ENCODE assay signal across 8 cellular contexts in genomic region chrX:16882188-16882587, GRCh38. TPM values are rescaled to one million over a fixed set of nuclear protein-coding genes. Genes with fewer than 3 reads are reported as not detected.
DNase-seq lines count a peak whose midpoint lies in the region; ATAC-seq, FAIRE-seq and TF ChIP-seq lines count a peak whose summit lies in the region.

No MANE protein-coding gene starts in this region.

- intact Hi-C loops in PC-9 (cut with micrococcal nuclease; ENCODE audit: unreplicated experiment) = loop anchor here (5.0 kb wide), 1 partner anchor 65 kb away; the partner anchor contains the start of gene REPS2

- no peak overlapping the region for H3K23ac ChIP-seq in H1 (ENCODE audit: insufficient read length)

- CTCF ChIA-PET in PC-9 (lab: Charles Lee) (interaction anchor here (1.0 to 3.0 kb wide), 3 partner anchors 10 to 164 kb away, joined by 3 to 40 read pairs (median 4); no protein-coding TSS in a partner anchor), H1 (lab: Charles Lee; ENCODE audit: partially characterized antibody) (interaction anchor here (0.7 to 8.1 kb wide), 23 partner anchors 9 to 200 kb away, joined by 3 to 78 read pairs (median 5); partner anchors contain the start of gene REPS2)

- 60% methylated on average over 6 of the region's 6 CpGs; no CpG with 5 or more reads in 1 of the 2 experiments for WGBS in H1 (ENCODE audit: extremely low coverage in 1 of 2, insufficient coverage in 1 of 2, insufficient read length in 1 of 2, insufficient replicate concordance in 2 of 2, low coverage in 1 of 2, low lambda C conversion rate in 2 of 2, missing lambda C conversion rate in 1 of 2), 2 experiments

- H2AFZ ChIP-seq in PC-9 (peak overlapping the region; percentile 84; the same call in 1 of the 2 replicates), H1 (ENCODE audit: low read length) (peak overlapping the region; percentile 62), neural cell (ENCODE audit: low read depth, low read length) (no peak overlapping the region)

- BruUV-seq in PC-9 (replicated peaks; lab: Mats Ljungman, UMichigan) = no TSS peak

- H3K18ac ChIP-seq in H1 (ENCODE audit: extremely low read depth, low read length) = no peak overlapping the region

- no peak overlapping the region for H2BK12ac ChIP-seq in H1 (ENCODE audit: low read depth, low read length)

- H3K14ac ChIP-seq in H1 (ENCODE audit: insufficient read length) = no peak overlapping the region

- H2BK120ac ChIP-seq in H1 (replicated peaks; ENCODE audit: low read depth, low read length) = no peak overlapping the region

- no peak overlapping the region for H4K8ac ChIP-seq in H1 (ENCODE audit: extremely low read depth, insufficient read depth, low read length)

- no peaks in the 10 kb centered on the region for H3K9me3 ChIP-seq in DOHH2 (ENCODE audit: control insufficient read depth, insufficient read depth, low read length)
- no peaks in the 10 kb centered on the region for H3K9me3 ChIP-seq in PC-9 (ENCODE audit: insufficient read depth, low read depth)
- H3K9me3 ChIP-seq in H1 (ENCODE audit: insufficient read depth in 2 of 2, low read depth in 1 of 2, low read length in 1 of 2) = no peaks in the 10 kb centered on the region
- H3K9me3 ChIP-seq in neural cell (ENCODE audit: low read length) = no peaks in the 10 kb centered on the region

- no peak overlapping the region for H2BK5ac ChIP-seq in H1 (ENCODE audit: low read depth, low read length)

- no peak overlapping the region for H2BK20ac ChIP-seq in H1 (ENCODE audit: low read length)

- no peak overlapping the region for H2AK5ac ChIP-seq in H1 (ENCODE audit: low read depth, low read length)

- H3F3A ChIP-seq in DOHH2 (ENCODE audit: control insufficient read depth, insufficient read depth) = peaks cover 5% of the 10 kb centered on the region
- H3F3A ChIP-seq in PC-9 (ENCODE audit: insufficient read depth, low read depth) = peaks cover 6% of the 10 kb centered on the region; the same call in 1 of the 2 replicates
- H3F3A ChIP-seq in neural cell (ENCODE audit: insufficient read depth, low read length, poor library complexity, severe bottlenecking) = no peaks in the 10 kb centered on the region

- no peaks in the 10 kb centered on the region for H3K23me2 ChIP-seq in H1 (ENCODE audit: low read depth, low read length)

- H3K9me2 ChIP-seq in DOHH2 (replicated peaks; ENCODE audit: control insufficient read depth, low read length) (no peaks in the 10 kb centered on the region), PC-9 (ENCODE audit: insufficient read depth) (no peaks in the 10 kb centered on the region), neural cell (ENCODE audit: insufficient read depth, low read length) (no peaks in the 10 kb centered on the region)

- H3K27me3 ChIP-seq in DOHH2 (ENCODE audit: control insufficient read depth, low read length) (no peaks in the 10 kb centered on the region), PC-9 (ENCODE audit: insufficient read depth, low read depth) (no peaks in the 10 kb centered on the region), H1 (replicated peaks in 1 of 4; ENCODE audit: control insufficient read depth in 3 of 4, extremely low read depth in 1 of 4, insufficient read depth in 3 of 4, low read length in 3 of 4) (no peaks in the 10 kb centered on the region), neural cell (ENCODE audit: insufficient read depth, low read depth, low read length) (no peaks in the 10 kb centered on the region)

- TF ChIP-seq RAD21 in H1 (IDR thresholded peaks at IDR 0.05 in 1 of 2, conservative IDR thresholded peaks at IDR 0.05 in 1 of 2; ENCODE audit: low read depth in 2 of 2, low read length in 2 of 2) (no peak), neural cell (conservative IDR thresholded peaks at IDR 0.05) (no peak)

- H3K27ac ChIP-seq in DOHH2 (ENCODE audit: low read depth, low read length) = peak overlapping the region; percentile 83
- no peak overlapping the region for H3K27ac ChIP-seq in PC-9
- no peak overlapping the region for H3K27ac ChIP-seq in H1 (ENCODE audit: low read depth, low read length)
- H3K27ac ChIP-seq in neural cell (ENCODE audit: low read length) = no peak overlapping the region

- H3K79me2 ChIP-seq in DOHH2 (ENCODE audit: control insufficient read depth, low read length) (no peaks in the 10 kb centered on the region), PC-9 (ENCODE audit: low read depth) (no peaks in the 10 kb centered on the region), H1 (ENCODE audit: control insufficient read depth in 1 of 2, insufficient read depth in 2 of 2, low read length in 2 of 2) (no peaks in the 10 kb centered on the region), neural cell (replicated peaks; ENCODE audit: insufficient read depth, low read length) (no peaks in the 10 kb centered on the region)

- DNase-seq in HFF-Myc (ENCODE audit: extremely low read depth, low read depth) (no peak), PC-9 (peak in 1 of 2 experiments; percentile 11), H1 (ENCODE audit: low read depth in 1 of 2, low spot score in 2 of 2) (no peak)

- H3K9ac ChIP-seq in H1 (replicated peaks in 1 of 4; ENCODE audit: extremely low read depth in 1 of 4, low read depth in 3 of 4, low read length in 3 of 4) = no peak overlapping the region
- no peak overlapping the region for H3K9ac ChIP-seq in neural cell (ENCODE audit: low read length)

- TF ChIP-seq EP300 in H1 (IDR thresholded peaks at IDR 0.05; ENCODE audit: borderline replicate concordance in 1 of 2, low read depth in 2 of 2, low read length in 2 of 2) (no peak), neural cell (conservative IDR thresholded peaks at IDR 0.05; ENCODE audit: poor library complexity, severe bottlenecking) (no peak)

- no peak overlapping the region for H3K56ac ChIP-seq in H1 (replicated peaks; ENCODE audit: insufficient read length, low read depth, low read length)

- POLR2A ChIA-PET in PC-9 (lab: Charles Lee; ENCODE audit: unreplicated experiment) = interaction anchor here (0.6 to 1.1 kb wide), 5 partner anchors 15 to 171 kb away, joined by 3 to 5 read pairs (median 4); partner anchors contain the start of gene SYAP1
- POLR2A ChIA-PET in H1 (lab: Charles Lee; ENCODE audit: partially characterized antibody) = interaction anchor here (1.3 to 2.0 kb wide), 2 partner anchors 11 to 13 kb away, joined by 6 to 11 read pairs; partner anchors contain the start of gene RBBP7

- H2BK15ac ChIP-seq in H1 (ENCODE audit: low read length) = no peak overlapping the region

- FAIRE-seq in H1 (lab: Jason Lieb, UNC) = no peak

- H3K4me1 ChIP-seq in DOHH2 (ENCODE audit: control insufficient read depth, low read length) = peaks cover 54% of the 10 kb centered on the region
- 0 out of 2 replicates have a peak, but pooled peaks cover 4% of the 10 kb centered on the region for H3K4me1 ChIP-seq in PC-9 (replicated peaks; ENCODE audit: insufficient read depth)
- no peaks in the 10 kb centered on the region for H3K4me1 ChIP-seq in H1 (replicated peaks in 1 of 4; ENCODE audit: control insufficient read depth in 3 of 4, insufficient read depth in 4 of 4, low read length in 3 of 4)

- peak overlapping the region; percentile 81 for H3K4me2 ChIP-seq in DOHH2 (ENCODE audit: low read length)
- H3K4me2 ChIP-seq in PC-9 = peak overlapping the region; percentile 95
- peak overlapping the region; percentile 38 to 79; a peak in 2 of 4 replicates for H3K4me2 ChIP-seq in H1 (ENCODE audit: insufficient read depth in 1 of 2, low read depth in 2 of 2, low read length in 2 of 2)
- H3K4me2 ChIP-seq in neural cell (ENCODE audit: low read length) = no peak overlapping the region

- H4K20me1 ChIP-seq in DOHH2 (ENCODE audit: control insufficient read depth, insufficient read depth, low read depth, low read length) = no peaks in the 10 kb centered on the region
- no peaks in the 10 kb centered on the region for H4K20me1 ChIP-seq in PC-9 (ENCODE audit: insufficient read depth)
- no peaks in the 10 kb centered on the region for H4K20me1 ChIP-seq in H1 (replicated peaks in 1 of 2; ENCODE audit: control insufficient read depth in 1 of 2, insufficient read depth in 2 of 2, low read length in 2 of 2)
- H4K20me1 ChIP-seq in neural cell (ENCODE audit: insufficient read depth) = no peaks in the 10 kb centered on the region

- H3K79me1 ChIP-seq in H1 (ENCODE audit: low read depth, low read length) = no peaks in the 10 kb centered on the region

- H4K5ac ChIP-seq in H1 (ENCODE audit: insufficient read length, low read depth, low read length) = no peak overlapping the region

- TF ChIP-seq CTCF in DOHH2 (IDR thresholded peaks at IDR 0.05; ENCODE audit: low read depth, low read length, poor library complexity, severe bottlenecking) = no peak
- no peak for TF ChIP-seq CTCF in HFF-Myc (IDR thresholded peaks at IDR 0.05; ENCODE audit: low read depth, low read length, missing control alignments)
- TF ChIP-seq CTCF in PC-9 (conservative IDR thresholded peaks at IDR 0.05) = no peak
- no peak for TF ChIP-seq CTCF in H1 (IDR thresholded peaks at IDR 0.05; ENCODE audit: control extremely low read depth in 1 of 3, insufficient read depth in 1 of 3, low read depth in 1 of 3, low read length in 3 of 3)
- TF ChIP-seq CTCF in neural cell (IDR thresholded peaks at IDR 0.05; ENCODE audit: poor library complexity, severe bottlenecking) = no peak

- no peak for ATAC-seq in GM18873 (IDR thresholded peaks at IDR 0.05; ENCODE audit: low FRiP score, unreplicated experiment)
- no peak for ATAC-seq in HG03571 (IDR thresholded peaks at IDR 0.05; ENCODE audit: unreplicated experiment)
- no peak for ATAC-seq in HG03039 (IDR thresholded peaks at IDR 0.05; ENCODE audit: unreplicated experiment)

- H3K36me3 ChIP-seq in DOHH2 (ENCODE audit: control insufficient read depth, low read length) = no peaks in the 10 kb centered on the region
- no peaks in the 10 kb centered on the region for H3K36me3 ChIP-seq in PC-9 (ENCODE audit: low read depth)
- H3K36me3 ChIP-seq in H1 (ENCODE audit: control insufficient read depth in 2 of 4, insufficient read depth in 4 of 4, low read length in 3 of 4) = no peaks in the 10 kb centered on the region
- no peaks in the 10 kb centered on the region for H3K36me3 ChIP-seq in neural cell (ENCODE audit: insufficient read depth, low read length)

- H3K4ac ChIP-seq in H1 (replicated peaks; ENCODE audit: insufficient read length, low read depth, low read length) = no peak overlapping the region

- no peak overlapping the region for H4K91ac ChIP-seq in H1 (replicated peaks; ENCODE audit: insufficient read length, low read length)

- peak overlapping the region; percentile 84 for H3K4me3 ChIP-seq in DOHH2 (ENCODE audit: low read length)
- H3K4me3 ChIP-seq in HFF-Myc (replicated peaks; ENCODE audit: low read depth, low read length) = peak overlapping the region; percentile 42
- peak overlapping the region; percentile 70 for H3K4me3 ChIP-seq in PC-9
- peak overlapping the region in 1 of 4 experiments; percentile 75; a peak in 3 of 8 replicates for H3K4me3 ChIP-seq in H1 (ENCODE audit: extremely low read depth in 1 of 4, insufficient read depth in 2 of 4, low read depth in 3 of 4, low read length in 4 of 4)
- H3K4me3 ChIP-seq in neural cell (ENCODE audit: low read length) = peak overlapping the region; percentile 57

- TF ChIP-seq POLR2A in H1 (IDR thresholded peaks at IDR 0.05; ENCODE audit: control extremely low read depth in 1 of 2, low read depth in 2 of 2, low read length in 2 of 2) = no peak

RNA-seq across cellular contexts. Expression of gene RBBP7, which starts 12.0 kb away (rescaled TPM):
- total RNA-seq in PC-9 (2021) = 152 and 197 TPM in 2 replicates
- 124 and 138 TPM in 2 replicates for total RNA-seq in H1 (2021; fragmentation: NEBNext Ultra II Directional; extraction: Animal tissue kit (Norgen Biotek cat#: 25700))
- polyA plus RNA-seq in H1 (2011; rRNA removed) (77.8 and 107 TPM in 2 replicates), neural cell (197 and 204 TPM in 2 replicates)
- polyA plus RNA-seq in H1 (2011; cell fraction: cytosol; rRNA removed) = 124 TPM
- polyA plus RNA-seq in H1 (2011; cell fraction: nucleus; rRNA removed) = 70.7 TPM
- 118 to 129 TPM (median 124 TPM) in 4 replicates for polyA plus RNA-seq in H1 (2012, experiment 1 of 2)
- 16.0 TPM for polyA plus RNA-seq in H1 (2012, experiment 2 of 2)
- polyA plus RNA-seq in H1 (2013, experiment 1 of 2) = 122 TPM
- polyA plus RNA-seq in H1 (2013, experiment 2 of 2) = 120 TPM
- 138 and 155 TPM in 2 replicates for polyA minus RNA-seq in H1 (2011; rRNA and poly(A)+ RNA removed)
- 63.1 TPM for polyA minus RNA-seq in H1 (2011; cell fraction: cytosol; rRNA and poly(A)+ RNA removed)
- polyA minus RNA-seq in H1 (2011; cell fraction: nucleus; rRNA and poly(A)+ RNA removed) = 61.8 TPM
- polyA minus RNA-seq in neural cell = 83.6 and 90.3 TPM in 2 replicates
